Comparison of ENCODE assay signal across 1 cellular context in the genomic region with DNA sequence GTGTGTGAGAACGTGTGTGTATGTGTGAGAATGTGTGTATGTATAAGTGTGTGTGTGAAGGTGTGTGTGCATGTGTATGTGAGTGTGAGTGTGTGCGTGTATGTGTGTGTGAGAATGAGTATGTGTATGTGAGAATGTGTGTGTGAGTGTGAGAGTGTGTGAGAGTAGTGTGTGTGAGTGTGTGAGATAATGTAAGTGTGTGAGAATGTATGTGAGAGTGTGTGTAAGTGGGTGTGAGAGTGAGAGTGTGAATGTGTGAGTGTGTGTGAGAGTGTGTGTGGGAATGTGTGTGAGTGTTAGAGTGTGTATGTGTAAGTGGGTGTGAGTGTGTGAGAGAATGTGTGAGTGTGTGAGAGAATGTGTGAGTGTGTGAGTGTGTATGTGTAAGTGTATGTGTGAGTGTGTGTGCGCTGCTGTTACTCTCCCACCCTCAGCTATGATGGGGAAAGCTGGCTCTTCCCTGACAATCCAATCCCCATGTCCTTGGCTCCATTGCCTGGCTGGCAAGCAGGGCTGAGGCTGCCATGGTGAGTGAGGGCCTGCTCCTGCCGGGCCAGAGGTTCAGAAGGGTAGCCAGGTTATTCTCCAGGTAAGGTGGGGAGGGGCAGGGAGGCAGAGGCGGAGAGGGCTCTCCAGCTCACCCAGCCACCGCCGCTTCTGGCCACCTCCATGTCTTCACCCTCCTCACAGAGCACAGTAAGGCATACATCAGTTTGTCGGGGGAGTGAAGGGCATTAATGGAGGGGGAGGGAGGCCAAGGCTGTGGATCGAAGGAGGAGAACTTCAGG.
TF ChIP-seq lines count a peak whose summit lies in the region.

No MANE protein-coding gene starts in this region.

TF ChIP-seq in HEK293, 187 proteins besides CTCF, POLR2A, EP300 and RAD21 (continued from another document):
- TF ChIP-seq GLI2 (tag by site-specific recombination; IDR thresholded peaks at IDR 0.05; ENCODE audit: borderline replicate concordance, low read depth) (no peak), RBAK (tag by site-specific recombination; IDR thresholded peaks at IDR 0.05) (no peak), TRIM28 (IDR thresholded peaks at IDR 0.05; ENCODE audit: borderline replicate concordance, low read length) (no peak), ZNF658 (tag by site-specific recombination; IDR thresholded peaks at IDR 0.05) (no peak), ZNF529 (tag by site-specific recombination; IDR thresholded peaks at IDR 0.05; ENCODE audit: insufficient replicate concordance) (no peak), KLF9 (tag by site-specific recombination; IDR thresholded peaks at IDR 0.05; ENCODE audit: low read depth) (no peak), ZNF473 (tag by site-specific recombination; IDR thresholded peaks at IDR 0.05) (no peak; the same call in 1 of the 2 replicates), ZNF112 (tag by site-specific recombination; IDR thresholded peaks at IDR 0.05) (no peak), EGR2 (tag by site-specific recombination; IDR thresholded peaks at IDR 0.05; ENCODE audit: low read depth) (peak; percentile 53; the same call in 1 of the 2 replicates), KLF1 (tag by site-specific recombination; IDR thresholded peaks at IDR 0.05) (no peak), ZNF777 (tag by site-specific recombination; IDR thresholded peaks at IDR 0.05; ENCODE audit: borderline replicate concordance) (no peak), ZNF624 (tag by site-specific recombination; IDR thresholded peaks at IDR 0.05) (no peak), ZNF366 (tag by site-specific recombination; conservative IDR thresholded peaks at IDR 0.05) (no peak), PRDM1 (tag by site-specific recombination; IDR thresholded peaks at IDR 0.05) (peak; percentile 99), OVOL3 (tag by site-specific recombination; IDR thresholded peaks at IDR 0.05) (no peak), ZNF274 (IDR thresholded peaks at IDR 0.05; ENCODE audit: low read length) (no peak), ZNF274 (tag by site-specific recombination; IDR thresholded peaks at IDR 0.05; ENCODE audit: borderline replicate concordance) (peak; percentile 40; the same call in 1 of the 2 replicates), ZNF24 (tag by site-specific recombination; IDR thresholded peaks at IDR 0.05) (no peak), KLF16 (tag by site-specific recombination; IDR thresholded peaks at IDR 0.05) (no peak), ZNF341 (tag by site-specific recombination; IDR thresholded peaks at IDR 0.05; ENCODE audit: low read depth) (peak; percentile 53; the same call in 1 of the 2 replicates), ZNF416 (tag by site-specific recombination; IDR thresholded peaks at IDR 0.05) (no peak)
- TF ChIP-seq, protein P1, sequence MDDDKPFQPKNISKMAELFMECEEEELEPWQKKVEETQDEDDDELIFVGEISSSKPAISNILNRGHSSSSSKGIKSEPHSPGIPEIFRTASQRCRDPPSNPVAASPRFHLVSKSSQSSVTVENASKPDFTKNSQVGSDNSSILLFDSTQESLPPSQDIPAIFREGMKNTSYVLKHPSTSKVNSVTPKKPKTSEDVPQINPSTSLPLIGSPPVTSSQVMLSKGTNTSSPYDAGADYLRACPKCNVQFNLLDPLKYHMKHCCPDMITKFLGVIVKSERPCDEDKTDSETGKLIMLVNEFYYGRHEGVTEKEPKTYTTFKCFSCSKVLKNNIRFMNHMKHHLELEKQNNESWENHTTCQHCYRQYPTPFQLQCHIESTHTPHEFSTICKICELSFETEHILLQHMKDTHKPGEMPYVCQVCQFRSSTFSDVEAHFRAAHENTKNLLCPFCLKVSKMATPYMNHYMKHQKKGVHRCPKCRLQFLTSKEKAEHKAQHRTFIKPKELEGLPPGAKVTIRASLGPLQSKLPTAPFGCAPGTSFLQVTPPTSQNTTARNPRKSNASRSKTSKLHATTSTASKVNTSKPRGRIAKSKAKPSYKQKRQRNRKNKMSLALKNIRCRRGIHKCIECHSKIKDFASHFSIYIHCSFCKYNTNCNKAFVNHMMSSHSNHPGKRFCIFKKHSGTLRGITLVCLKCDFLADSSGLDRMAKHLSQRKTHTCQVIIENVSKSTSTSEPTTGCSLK (tag by site-specific recombination; IDR thresholded peaks at IDR 0.05), result no peak
